ENCODE assay signal across 22 cellular contexts in the genomic region with DNA sequence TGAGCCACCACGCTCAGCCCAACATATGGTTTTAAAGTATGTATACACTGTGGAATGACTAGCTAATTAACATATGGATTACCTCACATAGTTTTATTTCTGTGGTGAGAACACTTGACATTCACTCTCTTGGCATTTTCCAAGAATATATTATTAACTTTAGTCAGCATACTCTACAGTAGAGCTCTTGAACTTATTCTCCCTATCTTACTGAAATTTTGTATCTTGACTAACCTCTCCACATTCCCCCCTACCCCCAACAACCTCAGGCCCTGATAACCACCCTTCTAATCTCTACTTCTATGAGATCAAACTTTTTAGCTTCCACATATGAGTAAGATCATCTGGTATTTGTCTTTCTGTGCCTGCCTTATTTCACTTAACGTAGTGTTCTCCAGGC. TPM values are rescaled to one million over a fixed set of nuclear protein-coding genes. Genes with fewer than 3 reads are reported as not detected.
DNase-seq lines count a peak whose midpoint lies in the region; ATAC-seq, FAIRE-seq and TF ChIP-seq lines count a peak whose summit lies in the region.
"Had no signal": no experiment of that assay in that cellular context is flagged by ENCODE, and none has a peak within 500 bp of the region (broad histone marks: within the 10 kb centered on the region; RNA-seq: fewer than 3 reads in every experiment).

No MANE protein-coding gene starts in this region.

- H3K27me3 Mint-ChIP-seq in activated T-helper 1 cell treated with anti-CD3 and anti-CD28 coated beads, Interleukin-12 subunit alpha, Interleukin-12 subunit beta, Interleukin-2, Interleukin-4 antibody, amounts not matched to agents 30 ng/mL and 10 ng/mL and 1 ng/mL, durations not matched to agents 14 hours and 24 hours and 36 hours (ENCODE audit: insufficient read depth), result no peaks in the 10 kb centered on the region

- H3K4me1 ChIP-seq in mesendoderm (ENCODE audit: control insufficient read depth, low read depth, low read length), result no peaks in the 10 kb centered on the region
- H3K4me1 ChIP-seq: esophagus squamous epithelium, uterus had no signal

- H3K36me3 Mint-ChIP-seq in activated T-helper 1 cell treated with anti-CD3 and anti-CD28 coated beads, Interleukin-12 subunit alpha, Interleukin-12 subunit beta, Interleukin-2, Interleukin-4 antibody, amounts not matched to agents 30 ng/mL and 10 ng/mL and 1 ng/mL, durations not matched to agents 14 hours and 24 hours and 36 hours (ENCODE audit: low read depth), result no peaks in the 10 kb centered on the region

- H2AK5ac ChIP-seq in mesendoderm (ENCODE audit: low read length), result no peak overlapping the region

- POLR2A ChIA-PET in AG04449 (lab: Yijun Ruan, JAX), result interaction anchor here (0.7 to 1.1 kb wide), 2 partner anchors 19 to 38 kb away, joined by 3 to 5 read pairs; no protein-coding TSS in a partner anchor

- no peak overlapping the region for H3K9ac ChIP-seq in mesendoderm (ENCODE audit: low read length)

- H3K4me3 ChIP-seq in AG04449 (ENCODE audit: low read depth, low read length) (no peak overlapping the region), foreskin fibroblast (ENCODE audit: low read depth in 1 of 2, low read length in 2 of 2) (no peak overlapping the region), mesendoderm (ENCODE audit: low read length) (no peak overlapping the region)
- H3K4me3 ChIP-seq: esophagus squamous epithelium, uterus had no signal

- no peaks in the 10 kb centered on the region for H3K79me1 ChIP-seq in mesendoderm (ENCODE audit: low read length)

- H2BK15ac ChIP-seq in mesendoderm (replicated peaks; ENCODE audit: low read depth), result no peak overlapping the region

- no peak overlapping the region for H3K18ac ChIP-seq in mesendoderm (ENCODE audit: low read length)

- H3K27ac ChIP-seq in mesendoderm (ENCODE audit: low read depth, low read length), result no peak overlapping the region
- H3K27ac ChIP-seq: C4-2B, esophagus squamous epithelium, uterus had no signal

- no peak for TF ChIP-seq CTCF in AG04449 (IDR thresholded peaks at IDR 0.05; ENCODE audit: insufficient read depth, low read length, missing control alignments)
- TF ChIP-seq CTCF in foreskin fibroblast (IDR thresholded peaks at IDR 0.05; ENCODE audit: low read depth, low read length), result no peak
- TF ChIP-seq CTCF in omental fat pad (IDR thresholded peaks at IDR 0.05), result no peak

- WGBS in mesendoderm (ENCODE audit: extremely low coverage, insufficient coverage, low lambda C conversion rate), result no CpG with 5 or more reads among the region's 2 CpGs

- no peak overlapping the region for H3K56ac ChIP-seq in mesendoderm (ENCODE audit: low read length)

- H3K23ac ChIP-seq in mesendoderm (ENCODE audit: low read length), result no peak overlapping the region

- CTCF ChIA-PET in AG04449 (lab: Yijun Ruan, JAX), result interaction anchor here (1.2 kb wide), 1 partner anchor 33 kb away, joined by 3 read pairs; no protein-coding TSS in a partner anchor

- no peak overlapping the region for H4K5ac ChIP-seq in mesendoderm (ENCODE audit: low read length)

- no peak overlapping the region for H2BK5ac ChIP-seq in mesendoderm (ENCODE audit: low read length)

- H3K4me2 ChIP-seq in mesendoderm (ENCODE audit: low read length), result no peak overlapping the region

- H3K4me1 Mint-ChIP-seq in activated T-helper 1 cell treated with anti-CD3 and anti-CD28 coated beads, Interleukin-12 subunit alpha, Interleukin-12 subunit beta, Interleukin-2, Interleukin-4 antibody, amounts not matched to agents 30 ng/mL and 10 ng/mL and 1 ng/mL, durations not matched to agents 14 hours and 24 hours and 36 hours (ENCODE audit: low read depth), result peaks cover 20% of the 10 kb centered on the region

- no peak overlapping the region for H3K4me3 Mint-ChIP-seq in activated T-helper 1 cell treated with anti-CD3 and anti-CD28 coated beads, Interleukin-12 subunit alpha, Interleukin-12 subunit beta, Interleukin-2, Interleukin-4 antibody, amounts not matched to agents 30 ng/mL and 10 ng/mL and 1 ng/mL, durations not matched to agents 14 hours and 24 hours and 36 hours

- FAIRE-seq in urothelium cell line (lab: Jason Lieb, UNC), result no peak
- FAIRE-seq: H1, small intestine had no signal

- no peak overlapping the region for H4K8ac ChIP-seq in mesendoderm (ENCODE audit: low read depth, low read length)

- intact Hi-C loops in activated T-helper 1 cell treated with anti-CD3 and anti-CD28 coated beads, Interleukin-12 subunit alpha, Interleukin-12 subunit beta, Interleukin-2, Interleukin-4 antibody, amounts not matched to agents 30 ng/mL and 10 ng/mL and 1 ng/mL, durations not matched to agents 14 hours and 24 hours and 36 hours (cut with micrococcal nuclease), result no loop called here

- peak; percentile 38 for DNase-seq in AG04449 (ENCODE audit: low read depth, low spot score)
- peak; percentile 42 for DNase-seq in HT1080 (ENCODE audit: low read depth)
- peak; percentile 98 for DNase-seq in amniotic epithelial cell (ENCODE audit: low read depth)
- DNase-seq in foreskin fibroblast, result peak; percentile 67 to 76
- no peak for DNase-seq in urothelium cell line (ENCODE audit: low spot score)
- DNase-seq in omental fat pad (ENCODE audit: low spot score), result no peak
- no peak for DNase-seq in mesendoderm
- DNase-seq in activated T-helper 1 cell treated with anti-CD3 and anti-CD28 coated beads, Interleukin-12 subunit alpha, Interleukin-12 subunit beta, Interleukin-2, Interleukin-4 antibody, amounts not matched to agents 30 ng/mL and 10 ng/mL and 1 ng/mL, durations not matched to agents 14 hours and 24 hours and 36 hours (ENCODE audit: low spot score), result no peak
- DNase-seq: activated gamma-delta T cell treated with Interleukin-2 at 50 U/mL for 16 hours; amygdala; esophagus squamous epithelium; GF-D8; KBM-7; NCI-H1694 treated with DMSO at 0.1 percent for 48 hours; NCI-H2227 treated with DMSO at 0.1 percent for 48 hours; NCI-H82; SIG-M5; small intestine; stimulated activated CD4-positive, alpha-beta T cell treated with anti-CD3 and anti-CD28 coated beads, Interleukin-4, amount 100 ng/mL, for 1 hour; uterus had no signal

- no peak for ATAC-seq in omental fat pad (ENCODE audit: low FRiP score)

- no peaks in the 10 kb centered on the region for H3K27me3 ChIP-seq in mesendoderm (ENCODE audit: insufficient read depth, low read length, poor library complexity)
- H3K27me3 ChIP-seq: esophagus squamous epithelium, uterus had no signal

- no peak overlapping the region for H2BK120ac ChIP-seq in mesendoderm (ENCODE audit: low read depth, low read length)

- H3K4ac ChIP-seq in mesendoderm (ENCODE audit: low read depth, low read length), result no peak overlapping the region

- no peaks in the 10 kb centered on the region for H3K9me3 Mint-ChIP-seq in activated T-helper 1 cell treated with anti-CD3 and anti-CD28 coated beads, Interleukin-12 subunit alpha, Interleukin-12 subunit beta, Interleukin-2, Interleukin-4 antibody, amounts not matched to agents 30 ng/mL and 10 ng/mL and 1 ng/mL, durations not matched to agents 14 hours and 24 hours and 36 hours

- H3K27ac Mint-ChIP-seq in activated T-helper 1 cell treated with anti-CD3 and anti-CD28 coated beads, Interleukin-12 subunit alpha, Interleukin-12 subunit beta, Interleukin-2, Interleukin-4 antibody, amounts not matched to agents 30 ng/mL and 10 ng/mL and 1 ng/mL, durations not matched to agents 14 hours and 24 hours and 36 hours, result no peak overlapping the region

- H3K36me3 ChIP-seq in mesendoderm (ENCODE audit: control insufficient read depth, insufficient read depth, low read length), result no peaks in the 10 kb centered on the region
- H3K36me3 ChIP-seq: esophagus squamous epithelium, uterus had no signal

- H3K79me2 ChIP-seq in mesendoderm (ENCODE audit: control insufficient read depth, insufficient read depth, low read length), result no peaks in the 10 kb centered on the region

RNA-seq across cellular contexts. Expression of gene AGA, which starts 38.6 kb away (rescaled TPM):
- total RNA-seq in HT1080 (2014; rRNA removed; shearing (Covaris generic)), result 10.4 and 14.0 TPM in 2 replicates
- 14.2 and 18.0 TPM in 2 replicates for polyA plus RNA-seq in HT1080 (2015; cell fraction: cytosol; rRNA removed)
- 21.4 and 22.7 TPM in 2 replicates for polyA plus RNA-seq in HT1080 (2015; cell fraction: nucleus; rRNA removed)
- total RNA-seq in omental fat pad, result 10 to 100 TPM; 13.7 to 21.4 (median 18.8) TPM
- polyA plus RNA-seq in mesendoderm (2013, experiment 1 of 2), result 5.7 TPM
- polyA plus RNA-seq in mesendoderm (2013, experiment 2 of 2), result 5.3 TPM
- total RNA-seq in activated T-helper 1 cell treated with anti-CD3 and anti-CD28 coated beads, Interleukin-12 subunit alpha, Interleukin-12 subunit beta, Interleukin-2, Interleukin-4 antibody, amounts not matched to agents 30 ng/mL and 10 ng/mL and 1 ng/mL, durations not matched to agents 14 hours and 24 hours and 36 hours, result 16.0 and 16.3 TPM in 2 replicates

Comparison
In these comparisons a context has a peak if more than half of its experiments do, and no peak if none do; other contexts are left out.
1. DNase-seq: peak in AG04449 (single experiment), HT1080 (single experiment), amniotic epithelial cell (single experiment) and foreskin fibroblast (2 of 2); none in urothelium cell line (single experiment), omental fat pad (single experiment), mesendoderm (single experiment) and activated T-helper 1 cell treated with anti-CD3 and anti-CD28 coated beads, Interleukin-12 subunit alpha, Interleukin-12 subunit beta, Interleukin-2, Interleukin-4 antibody, amounts not matched to agents 30 ng/mL and 10 ng/mL and 1 ng/mL, durations not matched to agents 14 hours and 24 hours and 36 hours (single experiment).